8 cellular contexts compared by ENCODE assay signal in genomic region chr2:180006781-180007579, GRCh38. TPM values are rescaled to one million over a fixed set of nuclear protein-coding genes. Genes with fewer than 3 reads are reported as not detected.
DNase-seq lines count a peak whose midpoint lies in the region; ATAC-seq and TF ChIP-seq lines count a peak whose summit lies in the region.

CWC22 (minus strand) TSS chr2:180007297; CDS start chr2:179993341, 13,956 bp downstream.

- H3K27ac ChIP-seq in DOHH2 (ENCODE audit: low read depth, low read length) (peak within 1 kb of the TSS; percentile 66), GM23338 (ENCODE audit: low read depth) (peak within 1 kb of the TSS; percentile 6)

- no peaks in the 10 kb centered on the region for H3K9me3 Mint-ChIP-seq in GM23338
- H3K9me3 Mint-ChIP-seq in naive B cell = no peaks in the 10 kb centered on the region
- H3K9me3 Mint-ChIP-seq in stimulated activated memory B cell treated with anti-CD40 and anti-IgM and Interleukin-4, amounts not matched to agents 10 μg/mL and 1 μg/mL and 100 μg/mL, for 72 hours = no peaks in the 10 kb centered on the region

- H3K36me3 Mint-ChIP-seq in GM23338 (ENCODE audit: low read depth) = 0 out of 3 replicates have a peak, but pooled peaks cover 2% of the 10 kb centered on the region
- H3K36me3 Mint-ChIP-seq in naive B cell = no peaks in the 10 kb centered on the region
- H3K36me3 Mint-ChIP-seq in stimulated activated memory B cell treated with anti-CD40 and anti-IgM and Interleukin-4, amounts not matched to agents 10 μg/mL and 1 μg/mL and 100 μg/mL, for 72 hours = peaks cover 7% of the 10 kb centered on the region

- ATAC-seq in GM23338 = peak; percentile 95
- peak; percentile 92 to 93 for ATAC-seq in naive B cell (ENCODE audit: low read depth in 2 of 2)
- ATAC-seq in stimulated activated memory B cell treated with anti-CD40 and anti-IgM and Interleukin-4, amounts not matched to agents 10 μg/mL and 1 μg/mL and 100 μg/mL, for 72 hours = peak; percentile 99

- peaks cover 50% of the 10 kb centered on the region for H3K79me2 ChIP-seq in DOHH2 (ENCODE audit: control insufficient read depth, low read length)
- peaks cover 48% of the 10 kb centered on the region for H3K79me2 ChIP-seq in GM23338 (replicated peaks; ENCODE audit: insufficient read depth)

- DNase-seq in GM23338 (ENCODE audit: low spot score) = peak; percentile 96
- peak; percentile 89 for DNase-seq in LHCN-M2 (ENCODE audit: low read depth)
- DNase-seq in RPMI8226 = peak; percentile 92
- DNase-seq in activated T-helper 1 cell treated with anti-CD3 and anti-CD28 coated beads, Interleukin-2, amount 50 U/mL, for 16 hours (ENCODE audit: low read depth in 1 of 2, low spot score in 1 of 2) = peak; percentile 48 to 69
- peak; percentile 86 for DNase-seq in fibroblast of gingiva (ENCODE audit: low read depth)
- DNase-seq in naive B cell = peak; percentile 87

- H3K4me1 ChIP-seq in DOHH2 (ENCODE audit: control insufficient read depth, low read length) (peaks cover 44% of the 10 kb centered on the region), GM23338 (ENCODE audit: insufficient read depth) (peaks cover 13% of the 10 kb centered on the region)

- H4K20me1 ChIP-seq in DOHH2 (ENCODE audit: control insufficient read depth, insufficient read depth, low read depth, low read length) = no peaks in the 10 kb centered on the region
- H4K20me1 ChIP-seq in GM23338 (replicated peaks; ENCODE audit: insufficient read depth) = peaks cover 9% of the 10 kb centered on the region; the same call in 1 of the 2 replicates

- H3K36me3 ChIP-seq in DOHH2 (ENCODE audit: control insufficient read depth, low read length) (peaks cover 15% of the 10 kb centered on the region), GM23338 (ENCODE audit: insufficient read depth) (no peaks in the 10 kb centered on the region)

- peak within 1 kb of the TSS; percentile 3; the same call in 1 of the 2 replicates for H2AFZ ChIP-seq in GM23338

- H3K9me3 ChIP-seq in DOHH2 (ENCODE audit: control insufficient read depth, insufficient read depth, low read length) = no peaks in the 10 kb centered on the region

- H3K4me3 ChIP-seq in DOHH2 (ENCODE audit: low read length) (peak within 1 kb of the TSS; percentile 95), GM23338 (peak within 1 kb of the TSS; percentile 54)

- H3K9me2 ChIP-seq in DOHH2 (replicated peaks; ENCODE audit: control insufficient read depth, low read length) (no peaks in the 10 kb centered on the region), GM23338 (ENCODE audit: insufficient read depth) (no peaks in the 10 kb centered on the region; the same call in 1 of the 2 replicates)

- H3K4me2 ChIP-seq in DOHH2 (ENCODE audit: low read length) (peak within 1 kb of the TSS; percentile 73), GM23338 (peak within 1 kb of the TSS; percentile 93)

- H3K27me3 Mint-ChIP-seq in GM23338 (ENCODE audit: insufficient read depth, low read depth, poor library complexity) = peaks cover 7% of the 10 kb centered on the region
- H3K27me3 Mint-ChIP-seq in naive B cell = no peaks in the 10 kb centered on the region
- no peaks in the 10 kb centered on the region for H3K27me3 Mint-ChIP-seq in stimulated activated memory B cell treated with anti-CD40 and anti-IgM and Interleukin-4, amounts not matched to agents 10 μg/mL and 1 μg/mL and 100 μg/mL, for 72 hours

- TF ChIP-seq CTCF in DOHH2 (IDR thresholded peaks at IDR 0.05; ENCODE audit: low read depth, low read length, poor library complexity, severe bottlenecking) (no peak), GM23338 (conservative IDR thresholded peaks at IDR 0.05; ENCODE audit: low read depth in 2 of 2) (no peak)

- H3K4me3 Mint-ChIP-seq in GM23338 = peak within 1 kb of the TSS; percentile 95
- H3K4me3 Mint-ChIP-seq in naive B cell = peak within 1 kb of the TSS; percentile 94 to 100 (median 99)
- H3K4me3 Mint-ChIP-seq in stimulated activated memory B cell treated with anti-CD40 and anti-IgM and Interleukin-4, amounts not matched to agents 10 μg/mL and 1 μg/mL and 100 μg/mL, for 72 hours = peak within 1 kb of the TSS; percentile 98

- H3K27ac Mint-ChIP-seq in GM23338 (peak within 1 kb of the TSS; percentile 100), naive B cell (peak within 1 kb of the TSS; percentile 100)
- peak within 1 kb of the TSS; percentile 100 for H3K27ac Mint-ChIP-seq in stimulated activated memory B cell treated with anti-CD40 and anti-IgM and Interleukin-4, amounts not matched to agents 10 μg/mL and 1 μg/mL and 100 μg/mL, for 72 hours

- H3F3A ChIP-seq in DOHH2 (ENCODE audit: control insufficient read depth, insufficient read depth) = no peaks in the 10 kb centered on the region
- no peaks in the 10 kb centered on the region for H3F3A ChIP-seq in GM23338 (replicated peaks; ENCODE audit: low read depth)

- no peaks in the 10 kb centered on the region for H3K27me3 ChIP-seq in DOHH2 (ENCODE audit: control insufficient read depth, low read length)
- H3K27me3 ChIP-seq in GM23338 (ENCODE audit: insufficient read depth) = no peaks in the 10 kb centered on the region

- H3K4me1 Mint-ChIP-seq in GM23338 = peaks cover 13% of the 10 kb centered on the region; the same call in 2 of the 3 replicates
- H3K4me1 Mint-ChIP-seq in naive B cell = peaks cover 32 to 50% (median 47%) of the 10 kb centered on the region in 3 donors
- H3K4me1 Mint-ChIP-seq in stimulated activated memory B cell treated with anti-CD40 and anti-IgM and Interleukin-4, amounts not matched to agents 10 μg/mL and 1 μg/mL and 100 μg/mL, for 72 hours = peaks cover 44% of the 10 kb centered on the region

TF ChIP-seq in GM23338, 12 proteins besides CTCF, POLR2A, EP300 and RAD21 (continues in another document):
- TF ChIP-seq ZNF462 (CRISPR knock-in tag; IDR thresholded peaks at IDR 0.05) = no peak
- TF ChIP-seq NANOG (IDR thresholded peaks at IDR 0.05; ENCODE audit: borderline replicate concordance) = no peak
- peak; percentile 93 for TF ChIP-seq CREB1 (CRISPR knock-in tag; IDR thresholded peaks at IDR 0.05; ENCODE audit: low read depth)
- no peak for TF ChIP-seq ZNF331 (CRISPR knock-in tag; IDR thresholded peaks at IDR 0.05; ENCODE audit: low read depth)
- TF ChIP-seq EZH2phosphoT487 (IDR thresholded peaks at IDR 0.05; ENCODE audit: unreplicated experiment) = no peak
- TF ChIP-seq POLR2AphosphoS5 (IDR thresholded peaks at IDR 0.05; ENCODE audit: low read depth) = peak; percentile 67

RNA-seq across cellular contexts. Expression of gene CWC22, which starts in this region (rescaled TPM):
- 31.5 and 36.0 TPM in 2 replicates for total RNA-seq in GM23338 (2014; rRNA removed; shearing (Covaris generic))
- 29.0 and 38.3 TPM in 2 replicates for polyA plus RNA-seq in GM23338 (2016; fragmentation: Nextera tagmentation; extraction: Ambion mirVana)
- total RNA-seq in LHCN-M2 (2014; rRNA removed) = 12.2 and 16.8 TPM in 2 replicates
- 4.2 TPM for polyA plus RNA-seq in LHCN-M2 (2012)
- polyA plus RNA-seq in naive B cell (ENCODE audit: low read depth in 6 of 6) = 10 to 100 TPM; 12.8 to 44.7 (median 30.8) TPM

Comparison
In these comparisons a context has a peak if more than half of its experiments do, and no peak if none do; other contexts are left out.
1. Peak in every context shown above with its lines: DNase-seq, ATAC-seq, H3K4me3 ChIP-seq and H3K27ac ChIP-seq.